ENCODE assay signal across 18 cellular contexts in the genomic region with DNA sequence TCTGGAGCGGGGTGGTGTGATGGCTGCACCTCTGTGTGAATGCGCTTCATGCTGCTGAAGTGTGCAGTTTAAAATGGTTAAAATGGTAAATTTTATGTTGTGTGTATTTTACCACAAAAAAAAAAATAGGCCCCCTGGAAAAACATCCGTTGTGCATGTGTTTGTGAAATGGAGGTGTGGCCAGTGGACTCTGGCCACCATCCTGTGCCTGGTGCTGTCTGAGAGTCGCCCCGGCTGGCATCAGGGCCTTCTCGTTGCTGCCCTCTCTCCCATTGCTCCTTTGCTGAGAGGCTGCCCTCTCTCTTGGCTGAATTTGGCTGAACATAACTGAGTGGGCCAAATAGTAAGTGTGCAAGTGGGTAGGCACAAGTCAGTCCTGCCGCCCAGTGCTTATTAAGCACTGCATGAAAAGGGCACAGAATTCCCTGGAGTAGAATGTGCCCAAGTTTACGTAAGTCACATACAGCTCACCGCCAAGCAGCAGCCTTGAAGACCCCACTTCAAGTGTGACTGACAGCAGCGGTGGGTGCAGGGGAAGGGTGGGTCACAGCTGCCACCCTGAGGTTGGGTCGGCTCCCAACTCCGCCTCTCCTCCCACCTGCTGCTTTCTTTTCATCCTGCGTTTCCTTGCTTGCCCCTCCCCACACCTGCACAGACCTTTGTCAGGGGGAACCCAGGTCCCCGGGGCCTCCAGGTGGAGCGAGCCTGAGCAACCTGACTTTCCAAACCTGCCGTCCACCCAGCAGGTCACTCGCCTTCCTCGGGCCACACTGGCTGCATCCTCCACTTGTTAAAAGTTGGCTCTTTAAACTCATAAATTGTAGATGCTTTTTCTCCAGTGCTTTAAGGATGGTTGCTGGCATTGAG. TPM values are rescaled to one million over a fixed set of nuclear protein-coding genes. Genes with fewer than 3 reads are reported as not detected.
A peak's percentile ranks its signal among the peaks of the same experiment; 100 is the strongest.
DNase-seq lines count a peak whose midpoint lies in the region; ATAC-seq and TF ChIP-seq lines count a peak whose summit lies in the region.
"Had no signal": no experiment of that assay in that cellular context is flagged by ENCODE, and none has a peak within 500 bp of the region (broad histone marks: within the 10 kb centered on the region; RNA-seq: fewer than 3 reads in every experiment).

No MANE protein-coding gene starts in this region.

- no peak overlapping the region for H4K91ac ChIP-seq in neuronal stem cell (ENCODE audit: low read depth, low read length, poor library complexity)

- intact Hi-C loops in heart left ventricle (cut with DNase I) (no loop called here), cardiac septum (cut with DNase I) (no loop called here), lower leg skin (cut with DNase I; ENCODE audit: low total_unique reads) (no loop called here)

- H2BK5ac ChIP-seq in neuronal stem cell (ENCODE audit: low read length) = peak overlapping the region; percentile 75

- H3K27ac ChIP-seq in heart left ventricle (peak overlapping the region in 3 of 12 donors; percentile 17 to 52 (median 41)), neuronal stem cell (replicated peaks; ENCODE audit: low read length) (no peak overlapping the region)
- H3K27ac ChIP-seq: epithelial cell of prostate, PC-9 had no signal

- H3K14ac ChIP-seq in neuronal stem cell (ENCODE audit: low read length) = no peak overlapping the region

- DNase-seq in heart left ventricle (no peak), cardiac septum (ENCODE audit: low spot score) (no peak), ecto neural progenitor cell (ENCODE audit: low spot score) (peak; percentile 37), neuronal stem cell (ENCODE audit: low spot score) (no peak), lower leg skin (ENCODE audit: low spot score in 2 of 2) (no peak), foreskin melanocyte (no peak)
- DNase-seq in activated CD4-positive, alpha-beta T cell treated with anti-CD3 and anti-CD28 coated beads, Interleukin-2, amount 50 U/mL, for 48 hours = no peak
- DNase-seq: ACHN; activated CD4-positive, alpha-beta T cell treated with anti-CD3 and anti-CD28 coated beads for 1 hour; activated CD8-positive, alpha-beta memory T cell treated with anti-CD3 and anti-CD28 coated beads, Interleukin-2, amount 50 U/mL, for 4 hours; DMS79 treated with DMSO at 0.1 percent for 48 hours; natural killer cell; NCI-H2029; PC-9; T-helper 9 cell had no signal

- TF ChIP-seq POLR2A in heart left ventricle (IDR thresholded peaks at IDR 0.05) (no peak), lower leg skin (IDR thresholded peaks at IDR 0.05) (no peak)

- no peak overlapping the region for H2AFZ ChIP-seq in neuronal stem cell (ENCODE audit: low read length)
- H2AFZ ChIP-seq: PC-9 had no signal

- 77 to 79% (median 78%) methylated on average over 18 of the region's 18 CpGs for WGBS in heart left ventricle, 4 donors
- no CpG with 5 or more reads among the region's 18 CpGs for WGBS in neuronal stem cell (ENCODE audit: extremely low coverage in 2 of 2, insufficient read length in 2 of 2, insufficient replicate concordance in 1 of 2), 2 donors
- 81 to 84% methylated on average over 18 of the region's 18 CpGs for WGBS in lower leg skin, 2 donors

- H4K8ac ChIP-seq in neuronal stem cell (ENCODE audit: low read depth, low read length) = no peak overlapping the region

- no peak for TF ChIP-seq CTCF in heart left ventricle (IDR thresholded peaks at IDR 0.05)
- no peak for TF ChIP-seq CTCF in lower leg skin (IDR thresholded peaks at IDR 0.05)

- H2BK15ac ChIP-seq in neuronal stem cell (ENCODE audit: low read length) = no peak overlapping the region

- H3K36me3 ChIP-seq in heart left ventricle (peaks cover 0 to 71% (median 43%) of the 10 kb centered on the region in 9 donors), neuronal stem cell (replicated peaks in 1 of 2; ENCODE audit: control insufficient read depth in 2 of 2, insufficient read depth in 2 of 2, low read length in 2 of 2) (peaks cover 36 to 81% of the 10 kb centered on the region in 2 donors)

- H2AK5ac ChIP-seq in neuronal stem cell (ENCODE audit: low read depth, low read length) = no peak overlapping the region

- peak overlapping the region; percentile 44 for H3K9ac ChIP-seq in neuronal stem cell (ENCODE audit: low read depth, low read length, poor library complexity)

- H3K9me3 ChIP-seq in heart left ventricle = no peaks in the 10 kb centered on the region
- no peaks in the 10 kb centered on the region for H3K9me3 ChIP-seq in neuronal stem cell (replicated peaks in 1 of 2; ENCODE audit: control insufficient read depth in 2 of 2, insufficient read depth in 1 of 2, low read depth in 1 of 2, low read length in 2 of 2)

- H2BK12ac ChIP-seq in neuronal stem cell (ENCODE audit: low read length) = no peak overlapping the region

- no peaks in the 10 kb centered on the region for H3K27me3 ChIP-seq in heart left ventricle
- H3K27me3 ChIP-seq in neuronal stem cell (ENCODE audit: control insufficient read depth in 3 of 3, insufficient read depth in 3 of 3, low read depth in 1 of 3, low read length in 3 of 3) = no peaks in the 10 kb centered on the region

- no peak overlapping the region for H3K23ac ChIP-seq in neuronal stem cell (ENCODE audit: low read depth, low read length, poor library complexity)

- H3K4me3 ChIP-seq in heart left ventricle = no peak overlapping the region
- H3K4me3 ChIP-seq in neuronal stem cell (ENCODE audit: low read length in 2 of 2) = no peak overlapping the region
- H3K4me3 ChIP-seq in lower leg skin (ENCODE audit: low read depth, poor library complexity, severe bottlenecking) = no peak overlapping the region
- H3K4me3 ChIP-seq: PC-9 had no signal

- ATAC-seq in heart left ventricle (peak in 3 of 4 donors; percentile 14 to 27 (median 23)), GM21619 (IDR thresholded peaks at IDR 0.05; ENCODE audit: unreplicated experiment) (no peak)
- ATAC-seq: natural killer cell; stimulated activated effector memory CD8-positive, alpha-beta T cell treated with anti-CD3 and anti-CD28 coated beads, Interleukin-12 subunit alpha, Interleukin-12 subunit beta, amount 100 ng/mL, for 72 hours had no signal

- H3K79me1 ChIP-seq in neuronal stem cell (ENCODE audit: low read depth, low read length) = peaks cover 25% of the 10 kb centered on the region

- no peak overlapping the region for H2BK120ac ChIP-seq in neuronal stem cell (ENCODE audit: low read depth, low read length)

- H3K4ac ChIP-seq in neuronal stem cell (ENCODE audit: low read length) = no peak overlapping the region

- peak overlapping the region; percentile 17 for H3K18ac ChIP-seq in neuronal stem cell (ENCODE audit: low read length)

- H3K4me2 ChIP-seq in neuronal stem cell (ENCODE audit: insufficient read depth, low read length, poor library complexity, severe bottlenecking) = no peak overlapping the region
- H3K4me2 ChIP-seq: PC-9 had no signal

- H3K4me1 ChIP-seq in heart left ventricle (peaks cover 7 to 65% (median 42%) of the 10 kb centered on the region in 12 donors), neuronal stem cell (ENCODE audit: control insufficient read depth in 2 of 2, insufficient read depth in 1 of 2, low read depth in 1 of 2, low read length in 2 of 2) (no peaks in the 10 kb centered on the region)

RNA-seq across cellular contexts. Expression of gene FOXK2, which starts 46.8 kb away (rescaled TPM):
- total RNA-seq in heart left ventricle (10 to 100 TPM; 26.9 to 77.0 (median 33.9) TPM), cardiac septum (40.2 TPM), lower leg skin (10 to 100 TPM; 40.4 to 76.7 (median 52.4) TPM)
- polyA plus RNA-seq in heart left ventricle = 10 to 100 TPM; 15.6 to 43.2 TPM
- 69.7 TPM for polyA plus RNA-seq in neuronal stem cell (2013, experiment 1 of 2)
- 71.0 TPM for polyA plus RNA-seq in neuronal stem cell (2013, experiment 2 of 2)
